In genomic region chr5:160450164-160450932, GRCh38 we compare ENCODE assay signal across 1 cellular context.
TF ChIP-seq lines count a peak whose summit lies in the region.

No MANE protein-coding gene starts in this region.

TF ChIP-seq in GM12878, 131 proteins besides CTCF, POLR2A, EP300 and RAD21 (continued from another document and continues in another):
- TF ChIP-seq ZBTB4 (CRISPR knock-in tag; IDR thresholded peaks at IDR 0.05), result no peak
- TF ChIP-seq ATF3 (IDR thresholded peaks at IDR 0.05; ENCODE audit: borderline replicate concordance, extremely low read depth, low read depth, low read length), result no peak
- TF ChIP-seq BACH1 (IDR thresholded peaks at IDR 0.05; ENCODE audit: borderline replicate concordance), result no peak
- no peak for TF ChIP-seq CBX3 (IDR thresholded peaks at IDR 0.05; ENCODE audit: borderline replicate concordance, low read depth)
- no peak for TF ChIP-seq MYC (IDR thresholded peaks at IDR 0.05; ENCODE audit: insufficient read depth, insufficient read length, insufficient replicate concordance, low read length, severe bottlenecking)
- TF ChIP-seq ASH2L (IDR thresholded peaks at IDR 0.05; ENCODE audit: borderline replicate concordance, low read depth), result no peak
- peak; percentile 23; the same call in 1 of the 2 replicates for TF ChIP-seq JUNB (IDR thresholded peaks at IDR 0.05)
- TF ChIP-seq HCFC1 (IDR thresholded peaks at IDR 0.05; ENCODE audit: low read length), result no peak
- peak; percentile 45; the same call in 1 of the 2 replicates for TF ChIP-seq CBX5 (IDR thresholded peaks at IDR 0.05; ENCODE audit: low read depth)
- TF ChIP-seq BMI1 (IDR thresholded peaks at IDR 0.05; ENCODE audit: borderline replicate concordance), result no peak
- no peak for TF ChIP-seq SREBF2 (IDR thresholded peaks at IDR 0.05; ENCODE audit: low read length)
- no peak for TF ChIP-seq WRNIP1 (IDR thresholded peaks at IDR 0.05; ENCODE audit: borderline replicate concordance, low read depth, low read length)
- no peak; the same call in 1 of the 2 replicates for TF ChIP-seq DPF2 (IDR thresholded peaks at IDR 0.05)
- no peak for TF ChIP-seq TCF3 (IDR thresholded peaks at IDR 0.05; ENCODE audit: borderline replicate concordance, insufficient read depth, low read depth, low read length)
- no peak for TF ChIP-seq HDAC6 (IDR thresholded peaks at IDR 0.05; ENCODE audit: unreplicated experiment)
- TF ChIP-seq, protein P1, sequence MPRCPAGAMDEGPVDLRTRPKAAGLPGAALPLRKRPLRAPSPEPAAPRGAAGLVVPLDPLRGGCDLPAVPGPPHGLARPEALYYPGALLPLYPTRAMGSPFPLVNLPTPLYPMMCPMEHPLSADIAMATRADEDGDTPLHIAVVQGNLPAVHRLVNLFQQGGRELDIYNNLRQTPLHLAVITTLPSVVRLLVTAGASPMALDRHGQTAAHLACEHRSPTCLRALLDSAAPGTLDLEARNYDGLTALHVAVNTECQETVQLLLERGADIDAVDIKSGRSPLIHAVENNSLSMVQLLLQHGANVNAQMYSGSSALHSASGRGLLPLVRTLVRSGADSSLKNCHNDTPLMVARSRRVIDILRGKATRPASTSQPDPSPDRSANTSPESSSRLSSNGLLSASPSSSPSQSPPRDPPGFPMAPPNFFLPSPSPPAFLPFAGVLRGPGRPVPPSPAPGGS (IDR thresholded peaks at IDR 0.05; ENCODE audit: borderline replicate concordance, insufficient read depth, low read depth, low read length, poor library complexity, severe bottlenecking), result no peak
- TF ChIP-seq, protein P2, sequence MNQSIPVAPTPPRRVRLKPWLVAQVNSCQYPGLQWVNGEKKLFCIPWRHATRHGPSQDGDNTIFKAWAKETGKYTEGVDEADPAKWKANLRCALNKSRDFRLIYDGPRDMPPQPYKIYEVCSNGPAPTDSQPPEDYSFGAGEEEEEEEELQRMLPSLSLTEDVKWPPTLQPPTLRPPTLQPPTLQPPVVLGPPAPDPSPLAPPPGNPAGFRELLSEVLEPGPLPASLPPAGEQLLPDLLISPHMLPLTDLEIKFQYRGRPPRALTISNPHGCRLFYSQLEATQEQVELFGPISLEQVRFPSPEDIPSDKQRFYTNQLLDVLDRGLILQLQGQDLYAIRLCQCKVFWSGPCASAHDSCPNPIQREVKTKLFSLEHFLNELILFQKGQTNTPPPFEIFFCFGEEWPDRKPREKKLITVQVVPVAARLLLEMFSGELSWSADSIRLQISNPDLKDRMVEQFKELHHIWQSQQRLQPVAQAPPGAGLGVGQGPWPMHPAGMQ (IDR thresholded peaks at IDR 0.05; ENCODE audit: borderline replicate concordance), result no peak
- no peak for TF ChIP-seq IRF3 (IDR thresholded peaks at IDR 0.05)
- TF ChIP-seq ZNF24 (IDR thresholded peaks at IDR 0.05), result no peak
- TF ChIP-seq, protein P3, sequence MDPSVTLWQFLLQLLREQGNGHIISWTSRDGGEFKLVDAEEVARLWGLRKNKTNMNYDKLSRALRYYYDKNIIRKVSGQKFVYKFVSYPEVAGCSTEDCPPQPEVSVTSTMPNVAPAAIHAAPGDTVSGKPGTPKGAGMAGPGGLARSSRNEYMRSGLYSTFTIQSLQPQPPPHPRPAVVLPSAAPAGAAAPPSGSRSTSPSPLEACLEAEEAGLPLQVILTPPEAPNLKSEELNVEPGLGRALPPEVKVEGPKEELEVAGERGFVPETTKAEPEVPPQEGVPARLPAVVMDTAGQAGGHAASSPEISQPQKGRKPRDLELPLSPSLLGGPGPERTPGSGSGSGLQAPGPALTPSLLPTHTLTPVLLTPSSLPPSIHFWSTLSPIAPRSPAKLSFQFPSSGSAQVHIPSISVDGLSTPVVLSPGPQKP (IDR thresholded peaks at IDR 0.05; ENCODE audit: low read depth, low read length), result no peak
- no peak for TF ChIP-seq ZNF207 (IDR thresholded peaks at IDR 0.05; ENCODE audit: borderline replicate concordance)
- TF ChIP-seq, protein P4, sequence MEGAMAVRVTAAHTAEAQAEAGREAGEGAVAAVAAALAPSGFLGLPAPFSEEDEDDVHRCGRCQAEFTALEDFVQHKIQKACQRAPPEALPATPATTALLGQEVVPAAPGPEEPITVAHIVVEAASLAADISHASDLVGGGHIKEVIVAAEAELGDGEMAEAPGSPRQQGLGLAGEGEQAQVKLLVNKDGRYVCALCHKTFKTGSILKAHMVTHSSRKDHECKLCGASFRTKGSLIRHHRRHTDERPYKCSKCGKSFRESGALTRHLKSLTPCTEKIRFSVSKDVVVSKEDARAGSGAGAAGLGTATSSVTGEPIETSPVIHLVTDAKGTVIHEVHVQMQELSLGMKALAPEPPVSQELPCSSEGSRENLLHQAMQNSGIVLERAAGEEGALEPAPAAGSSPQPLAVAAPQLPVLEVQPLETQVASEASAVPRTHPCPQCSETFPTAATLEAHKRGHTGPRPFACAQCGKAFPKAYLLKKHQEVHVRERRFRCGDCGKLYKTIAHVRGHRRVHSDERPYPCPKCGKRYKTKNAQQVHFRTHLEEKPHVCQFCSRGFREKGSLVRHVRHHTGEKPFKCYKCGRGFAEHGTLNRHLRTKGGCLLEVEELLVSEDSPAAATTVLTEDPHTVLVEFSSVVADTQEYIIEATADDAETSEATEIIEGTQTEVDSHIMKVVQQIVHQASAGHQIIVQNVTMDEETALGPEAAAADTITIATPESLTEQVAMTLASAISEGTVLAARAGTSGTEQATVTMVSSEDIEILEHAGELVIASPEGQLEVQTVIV (IDR thresholded peaks at IDR 0.05; ENCODE audit: borderline replicate concordance, partially characterized antibody), result no peak
- TF ChIP-seq TAF1 (IDR thresholded peaks at IDR 0.05; ENCODE audit: borderline replicate concordance, low read depth, low read length), result no peak
- TF ChIP-seq IKZF1 (conservative IDR thresholded peaks at IDR 0.05), result peak; percentile 64
- TF ChIP-seq ZNF384 (IDR thresholded peaks at IDR 0.05; ENCODE audit: borderline replicate concordance, low read depth, low read length), result no peak
- no peak for TF ChIP-seq E2F4 (IDR thresholded peaks at IDR 0.05; ENCODE audit: low read depth, low read length)
- TF ChIP-seq BHLHE40 (IDR thresholded peaks at IDR 0.05; ENCODE audit: borderline replicate concordance in 1 of 2, low read depth in 2 of 2, low read length in 1 of 2), result no peak
- TF ChIP-seq EZH2 (IDR thresholded peaks at IDR 0.05; ENCODE audit: borderline replicate concordance, control insufficient read depth, low read depth, low read length), result no peak
- peak; percentile 53 for TF ChIP-seq RUNX3 (IDR thresholded peaks at IDR 0.05; ENCODE audit: low read length)
- no peak for TF ChIP-seq ZBTB33 (IDR thresholded peaks at IDR 0.05)
- no peak for TF ChIP-seq NR2C1 (IDR thresholded peaks at IDR 0.05)
- no peak for TF ChIP-seq NR2F1 (conservative IDR thresholded peaks at IDR 0.05)
- no peak for TF ChIP-seq GATAD2B (conservative IDR thresholded peaks at IDR 0.05; ENCODE audit: low read depth)
- TF ChIP-seq, protein P5, sequence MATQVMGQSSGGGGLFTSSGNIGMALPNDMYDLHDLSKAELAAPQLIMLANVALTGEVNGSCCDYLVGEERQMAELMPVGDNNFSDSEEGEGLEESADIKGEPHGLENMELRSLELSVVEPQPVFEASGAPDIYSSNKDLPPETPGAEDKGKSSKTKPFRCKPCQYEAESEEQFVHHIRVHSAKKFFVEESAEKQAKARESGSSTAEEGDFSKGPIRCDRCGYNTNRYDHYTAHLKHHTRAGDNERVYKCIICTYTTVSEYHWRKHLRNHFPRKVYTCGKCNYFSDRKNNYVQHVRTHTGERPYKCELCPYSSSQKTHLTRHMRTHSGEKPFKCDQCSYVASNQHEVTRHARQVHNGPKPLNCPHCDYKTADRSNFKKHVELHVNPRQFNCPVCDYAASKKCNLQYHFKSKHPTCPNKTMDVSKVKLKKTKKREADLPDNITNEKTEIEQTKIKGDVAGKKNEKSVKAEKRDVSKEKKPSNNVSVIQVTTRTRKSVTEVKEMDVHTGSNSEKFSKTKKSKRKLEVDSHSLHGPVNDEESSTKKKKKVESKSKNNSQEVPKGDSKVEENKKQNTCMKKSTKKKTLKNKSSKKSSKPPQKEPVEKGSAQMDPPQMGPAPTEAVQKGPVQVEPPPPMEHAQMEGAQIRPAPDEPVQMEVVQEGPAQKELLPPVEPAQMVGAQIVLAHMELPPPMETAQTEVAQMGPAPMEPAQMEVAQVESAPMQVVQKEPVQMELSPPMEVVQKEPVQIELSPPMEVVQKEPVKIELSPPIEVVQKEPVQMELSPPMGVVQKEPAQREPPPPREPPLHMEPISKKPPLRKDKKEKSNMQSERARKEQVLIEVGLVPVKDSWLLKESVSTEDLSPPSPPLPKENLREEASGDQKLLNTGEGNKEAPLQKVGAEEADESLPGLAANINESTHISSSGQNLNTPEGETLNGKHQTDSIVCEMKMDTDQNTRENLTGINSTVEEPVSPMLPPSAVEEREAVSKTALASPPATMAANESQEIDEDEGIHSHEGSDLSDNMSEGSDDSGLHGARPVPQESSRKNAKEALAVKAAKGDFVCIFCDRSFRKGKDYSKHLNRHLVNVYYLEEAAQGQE (IDR thresholded peaks at IDR 0.05; ENCODE audit: low read depth, low read length), result no peak
- peak; percentile 65 for TF ChIP-seq ATF2 (IDR thresholded peaks at IDR 0.05; ENCODE audit: low read length)
- TF ChIP-seq NFXL1 (IDR thresholded peaks at IDR 0.05; ENCODE audit: borderline replicate concordance), result no peak
- TF ChIP-seq TBL1XR1 (IDR thresholded peaks at IDR 0.05; ENCODE audit: low read depth, low read length), result 0 out of 2 replicates have a peak, but pooled peaks have one; percentile 25
- no peak for TF ChIP-seq ETV6 (conservative IDR thresholded peaks at IDR 0.05 in 1 of 2, IDR thresholded peaks at IDR 0.05 in 1 of 2; ENCODE audit: borderline replicate concordance in 1 of 2, low read depth in 1 of 2)
- no peak for TF ChIP-seq POLR2AphosphoS5 (IDR thresholded peaks at IDR 0.05; ENCODE audit: low read length)
- no peak for TF ChIP-seq NRF1 (conservative IDR thresholded peaks at IDR 0.05; ENCODE audit: low read depth, low read length)
- TF ChIP-seq TCF12 (IDR thresholded peaks at IDR 0.05; ENCODE audit: low read depth, low read length), result no peak
- peak; percentile 76 for TF ChIP-seq YY1 (IDR thresholded peaks at IDR 0.05; ENCODE audit: low read depth, low read length)
- TF ChIP-seq FOXM1 (IDR thresholded peaks at IDR 0.05; ENCODE audit: low read depth, low read length), result peak; percentile 59; the same call in 1 of the 2 replicates
